Comparison of ENCODE assay signal across 1 cellular context in genomic region chr4:179664628-179665027, GRCh38.
TF ChIP-seq lines count a peak whose summit lies in the region.

No MANE protein-coding gene starts in this region.

TF ChIP-seq in GM12878, 131 proteins besides CTCF, POLR2A, EP300 and RAD21 (continued from another document):
- TF ChIP-seq ZBTB11 (CRISPR knock-in tag; IDR thresholded peaks at IDR 0.05): no peak
- TF ChIP-seq NR2C1 (IDR thresholded peaks at IDR 0.05): no peak
- TF ChIP-seq IKZF2 (IDR thresholded peaks at IDR 0.05): no peak
- TF ChIP-seq TCF3 (IDR thresholded peaks at IDR 0.05; ENCODE audit: borderline replicate concordance, insufficient read depth, low read depth, low read length): no peak
- TF ChIP-seq HSF1 (IDR thresholded peaks at IDR 0.05; ENCODE audit: low read depth, low read length): no peak
- TF ChIP-seq ZNF207 (IDR thresholded peaks at IDR 0.05; ENCODE audit: borderline replicate concordance): no peak
- TF ChIP-seq TARDBP (IDR thresholded peaks at IDR 0.05; ENCODE audit: borderline replicate concordance): no peak
